ENCODE assay signal across 24 cellular contexts in the genomic region with DNA sequence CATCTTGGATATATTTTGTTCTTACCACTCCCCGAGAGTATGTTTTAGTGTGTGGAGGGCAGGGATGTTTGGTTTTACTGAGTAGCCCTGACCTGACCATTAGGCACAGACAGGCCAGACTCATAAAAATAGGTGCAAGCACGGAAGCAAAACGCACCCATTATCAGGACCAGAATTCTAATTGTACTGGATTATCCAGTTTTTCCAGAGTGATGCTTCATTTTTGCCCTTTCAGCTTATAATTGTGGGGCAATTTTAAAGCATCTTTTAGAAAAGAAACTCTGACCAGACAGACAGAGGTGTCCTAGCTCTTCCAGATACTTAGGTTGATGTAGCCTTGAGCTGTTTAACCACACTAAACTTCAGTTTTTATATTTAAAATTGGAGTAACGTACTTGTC.
"Had no signal": no experiment of that assay in that cellular context is flagged by ENCODE, and none has a peak within 500 bp of the region (broad histone marks: within the 10 kb centered on the region; RNA-seq: fewer than 3 reads in every experiment).

No MANE protein-coding gene starts in this region.

- H3K4me3 ChIP-seq: colonic mucosa, esophagus muscularis mucosa, left lung, mucosa of descending colon, prostate gland, right atrium auricular region, sigmoid colon, stomach, thyroid gland had no signal

- ATAC-seq: foreskin keratinocyte; left cardiac atrium; left lung; mucosa of descending colon; stimulated activated effector memory CD8-positive, alpha-beta T cell treated with anti-CD3 and anti-CD28 coated beads, Interleukin-12 subunit alpha, Interleukin-12 subunit beta, amount 100 ng/mL, for 72 hours had no signal

- H3K36me3 Mint-ChIP-seq: mesothelial cell of epicardium, naive B cell, type B pancreatic cell had no signal

- H3K4me3 Mint-ChIP-seq: dendritic cell treated with granulocyte-macrophage colony-stimulating factor and Interleukin-4, amounts not matched to agents 40 ng/mL and 50 ng/mL, for 4 days; mesothelial cell of epicardium; nephron progenitor cell; stimulated activated effector memory CD8-positive, alpha-beta T cell treated with anti-CD3 and anti-CD28 coated beads, Interleukin-12 subunit alpha, Interleukin-12 subunit beta, amount 100 ng/mL, for 72 hours; type B pancreatic cell had no signal

- H3K36me3 ChIP-seq: colonic mucosa, esophagus muscularis mucosa, left lung, prostate gland, right atrium auricular region, sigmoid colon, stomach, thyroid gland had no signal

- H3K9me3 Mint-ChIP-seq: dendritic cell treated with granulocyte-macrophage colony-stimulating factor and Interleukin-4, amounts not matched to agents 40 ng/mL and 50 ng/mL, for 4 days; mesothelial cell of epicardium; naive B cell; nephron progenitor cell; stimulated activated effector memory CD8-positive, alpha-beta T cell treated with anti-CD3 and anti-CD28 coated beads, Interleukin-12 subunit alpha, Interleukin-12 subunit beta, amount 100 ng/mL, for 72 hours; type B pancreatic cell had no signal

- H3K27me3 ChIP-seq: colonic mucosa, esophagus muscularis mucosa, left lung, right atrium auricular region, sigmoid colon, stomach, thyroid gland had no signal

- DNase-seq: colonic mucosa; effector memory CD4-positive, alpha-beta T cell; foreskin keratinocyte; kidney; left cardiac atrium; left lung; mesenchymal stem cell; mucosa of descending colon; naive B cell; nephron progenitor cell; nucleus accumbens; sigmoid colon; stimulated activated CD4-positive, alpha-beta T cell treated with anti-CD3 and anti-CD28 coated beads, Interleukin-2, amount 100 ng/mL, for 24 hours; stimulated activated CD4-positive, alpha-beta T cell treated with anti-CD3 and anti-CD28 coated beads, Interleukin-4, amount 100 ng/mL, for 24 hours; stimulated activated naive CD4-positive, alpha-beta T cell treated with Interleukin-2 at 50 U/mL for 16 hours; stomach; thyroid gland had no signal

- H3K27me3 Mint-ChIP-seq: dendritic cell treated with granulocyte-macrophage colony-stimulating factor and Interleukin-4, amounts not matched to agents 40 ng/mL and 50 ng/mL, for 4 days; naive B cell had no signal

- H3K9me3 ChIP-seq: colonic mucosa, esophagus muscularis mucosa, left lung, mucosa of descending colon, prostate gland, right atrium auricular region, sigmoid colon, stomach, thyroid gland had no signal

- H3K27ac ChIP-seq: colonic mucosa, esophagus muscularis mucosa, foreskin keratinocyte, left lung, prostate gland, right atrium auricular region, sigmoid colon, stomach, thyroid gland had no signal

- H3K27ac Mint-ChIP-seq: dendritic cell treated with granulocyte-macrophage colony-stimulating factor and Interleukin-4, amounts not matched to agents 40 ng/mL and 50 ng/mL, for 4 days; mesothelial cell of epicardium; nephron progenitor cell; stimulated activated effector memory CD8-positive, alpha-beta T cell treated with anti-CD3 and anti-CD28 coated beads, Interleukin-12 subunit alpha, Interleukin-12 subunit beta, amount 100 ng/mL, for 72 hours; type B pancreatic cell had no signal

- H3K4me1 ChIP-seq: colonic mucosa, prostate gland had no signal
